ENCODE assay signal across 1 cellular context in the genomic region with DNA sequence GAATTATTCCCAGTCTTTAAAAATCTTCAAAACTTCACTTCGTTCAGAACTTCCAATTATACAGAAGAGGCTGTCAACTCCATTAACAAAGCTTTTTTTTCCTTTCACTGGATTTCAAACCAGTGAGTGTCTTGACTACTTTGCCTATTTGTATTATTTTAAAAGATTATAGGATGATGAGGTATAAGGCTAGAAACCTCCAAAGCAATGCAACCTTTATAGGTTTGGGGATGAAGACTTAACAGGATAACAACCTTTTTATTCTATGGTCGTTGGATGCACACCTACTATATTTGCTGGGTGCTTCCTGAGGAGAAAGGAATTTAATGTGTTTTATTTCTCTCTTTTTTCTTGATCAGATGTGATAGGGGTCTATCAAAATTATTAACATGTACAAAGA.
TF ChIP-seq lines count a peak whose summit lies in the region.

No MANE protein-coding gene starts in this region.

TF ChIP-seq in H1, 55 proteins besides CTCF, POLR2A, EP300 and RAD21:
- no peak for TF ChIP-seq EGR1 (IDR thresholded peaks at IDR 0.05; ENCODE audit: borderline replicate concordance, low read depth, low read length)
- TF ChIP-seq SP4 (IDR thresholded peaks at IDR 0.05; ENCODE audit: low read length) = no peak
- no peak for TF ChIP-seq TAF1 (IDR thresholded peaks at IDR 0.05; ENCODE audit: low read depth, low read length)
- TF ChIP-seq TBP (IDR thresholded peaks at IDR 0.05; ENCODE audit: low read depth, low read length) = no peak
- no peak for TF ChIP-seq NANOG (IDR thresholded peaks at IDR 0.05; ENCODE audit: insufficient read depth, low read depth, low read length, poor library complexity, severe bottlenecking)
- no peak for TF ChIP-seq KDM5A (IDR thresholded peaks at IDR 0.05; ENCODE audit: low read length)
- TF ChIP-seq CBX8 (IDR thresholded peaks at IDR 0.05; ENCODE audit: borderline replicate concordance, low read depth, low read length) = no peak
- TF ChIP-seq SIRT6 (IDR thresholded peaks at IDR 0.05; ENCODE audit: low read length) = no peak
- no peak for TF ChIP-seq RXRA (IDR thresholded peaks at IDR 0.05; ENCODE audit: insufficient read depth, low read depth, low read length)
- no peak for TF ChIP-seq EZH2 (IDR thresholded peaks at IDR 0.05; ENCODE audit: low read depth, low read length, severe bottlenecking)
- TF ChIP-seq, protein P1, sequence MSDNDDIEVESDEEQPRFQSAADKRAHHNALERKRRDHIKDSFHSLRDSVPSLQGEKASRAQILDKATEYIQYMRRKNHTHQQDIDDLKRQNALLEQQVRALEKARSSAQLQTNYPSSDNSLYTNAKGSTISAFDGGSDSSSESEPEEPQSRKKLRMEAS (IDR thresholded peaks at IDR 0.05) = no peak
- TF ChIP-seq TEAD4 (IDR thresholded peaks at IDR 0.05; ENCODE audit: low read depth, low read length) = no peak
- TF ChIP-seq TAF7 (optimal IDR thresholded peaks at IDR 0.05; ENCODE audit: borderline replicate concordance, low read depth, low read length) = no peak
- TF ChIP-seq, protein P2, sequence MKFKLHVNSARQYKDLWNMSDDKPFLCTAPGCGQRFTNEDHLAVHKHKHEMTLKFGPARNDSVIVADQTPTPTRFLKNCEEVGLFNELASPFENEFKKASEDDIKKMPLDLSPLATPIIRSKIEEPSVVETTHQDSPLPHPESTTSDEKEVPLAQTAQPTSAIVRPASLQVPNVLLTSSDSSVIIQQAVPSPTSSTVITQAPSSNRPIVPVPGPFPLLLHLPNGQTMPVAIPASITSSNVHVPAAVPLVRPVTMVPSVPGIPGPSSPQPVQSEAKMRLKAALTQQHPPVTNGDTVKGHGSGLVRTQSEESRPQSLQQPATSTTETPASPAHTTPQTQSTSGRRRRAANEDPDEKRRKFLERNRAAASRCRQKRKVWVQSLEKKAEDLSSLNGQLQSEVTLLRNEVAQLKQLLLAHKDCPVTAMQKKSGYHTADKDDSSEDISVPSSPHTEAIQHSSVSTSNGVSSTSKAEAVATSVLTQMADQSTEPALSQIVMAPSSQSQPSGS (IDR thresholded peaks at IDR 0.05; ENCODE audit: low read length) = no peak
